In the genomic region with DNA sequence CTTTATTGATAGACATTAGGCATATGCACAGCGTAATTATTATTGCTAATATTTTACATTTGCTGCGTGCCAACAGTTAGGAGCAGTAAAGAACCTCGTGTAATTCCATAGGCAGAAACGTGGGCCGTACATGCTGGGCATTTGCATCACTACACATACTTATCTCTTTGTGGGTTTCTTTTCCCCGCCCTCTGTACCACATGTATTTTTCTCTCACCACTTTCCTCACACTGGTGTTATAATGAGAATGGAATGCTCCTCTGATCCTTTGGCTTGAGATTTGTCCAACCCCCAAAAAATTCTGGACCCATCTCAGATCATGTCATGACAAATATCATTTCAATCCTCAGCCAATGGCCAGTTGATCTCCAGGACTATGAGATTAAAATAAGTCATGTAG, we compare ENCODE assay signal across 22 cellular contexts.
DNase-seq lines count a peak whose midpoint lies in the region; ATAC-seq and TF ChIP-seq lines count a peak whose summit lies in the region.
"Had no signal": no experiment of that assay in that cellular context is flagged by ENCODE, and none has a peak within 500 bp of the region (broad histone marks: within the 10 kb centered on the region; RNA-seq: fewer than 3 reads in every experiment).

No MANE protein-coding gene starts in this region.

- no peak for TF ChIP-seq CTCF in fibroblast of villous mesenchyme (IDR thresholded peaks at IDR 0.05; ENCODE audit: insufficient read depth, low read depth, low read length)

- in situ Hi-C loops in KBM-7 (cut with MboI; ENCODE audit: low pct_unique_long_range_greater_than_20kb, low sequenced_read_pairs): no loop called here

- no peak for ATAC-seq in GM21528 (IDR thresholded peaks at IDR 0.05; ENCODE audit: low FRiP score, unreplicated experiment)
- ATAC-seq: CD8-positive, alpha-beta T cell; HepG2 had no signal

- no peak overlapping the region for H3K4me3 ChIP-seq in fibroblast of villous mesenchyme (ENCODE audit: low read depth, low read length)

- DNase-seq in HCEC 1CT: peak; percentile 44
- DNase-seq in SW480 (ENCODE audit: low spot score): peak; percentile 60
- DNase-seq in fibroblast of villous mesenchyme (ENCODE audit: low read depth): peak; percentile 78
- DNase-seq in NCI-H1930 (lab: John Stamatoyannopoulos, UW): no peak
- no peak for DNase-seq in KBM-7
- no peak for DNase-seq in islet precursor cell
- DNase-seq: Caco-2; CD8-positive, alpha-beta T cell; GF-D8; Kasumi-1; MM.1S; NCI-H1048; NCI-H1417; NCI-H1694; NCI-H2081; NCI-H2227 treated with DMSO at 0.1 percent for 48 hours; NCI-H510A; NCI-H69; RPMI8226; SHP77 had no signal

Comparison
In these comparisons a context has a peak if more than half of its experiments do, and no peak if none do; other contexts are left out.
1. DNase-seq: peak in HCEC 1CT (single experiment), SW480 (single experiment) and fibroblast of villous mesenchyme (single experiment); none in NCI-H1930 (0 of 2), KBM-7 (single experiment) and islet precursor cell (single experiment).